8 cellular contexts compared by ENCODE assay signal in genomic region chr2:96762529-96763253, GRCh38. TPM values are rescaled to one million over a fixed set of nuclear protein-coding genes. Genes with fewer than 3 reads are reported as not detected.
DNase-seq lines count a peak whose midpoint lies in the region; TF ChIP-seq lines count a peak whose summit lies in the region.

No MANE protein-coding gene starts in this region.

- H3K4me1 ChIP-seq in ES-I3 (ENCODE audit: insufficient read depth, low read length) (peaks cover 14% of the 10 kb centered on the region), mammary epithelial cell (ENCODE audit: insufficient read depth, low read length) (peaks cover 48% of the 10 kb centered on the region)

- no peak for TF ChIP-seq POLR2A in NB4 (IDR thresholded peaks at IDR 0.05; ENCODE audit: extremely low read depth, insufficient read length)

- in situ Hi-C loops in mammary epithelial cell (cut with MboI; ENCODE audit: low sequenced_read_pairs in 2 of 2): no loop called here

- peaks cover 21% of the 10 kb centered on the region for H3K79me2 ChIP-seq in mammary epithelial cell (ENCODE audit: insufficient read depth, low read length)

- H3K27ac ChIP-seq in mammary epithelial cell (ENCODE audit: insufficient read depth, low read depth, low read length): no peak overlapping the region

- dilution Hi-C loops in mammary epithelial cell (cut with HindIII; ENCODE audit: low sequenced_read_pairs): no loop called here

- TF ChIP-seq CTCF in NB4 (IDR thresholded peaks at IDR 0.05; ENCODE audit: low read depth, low read length) (no peak), mammary epithelial cell (conservative IDR thresholded peaks at IDR 0.05 in 1 of 2, IDR thresholded peaks at IDR 0.05 in 1 of 2; ENCODE audit: extremely low read depth in 1 of 2, insufficient read depth in 1 of 2, low read depth in 1 of 2, low read length in 2 of 2) (no peak)

- H3K9me3 ChIP-seq in ES-I3 (ENCODE audit: control insufficient read depth, insufficient read depth, low read length): no peaks in the 10 kb centered on the region
- H3K9me3 ChIP-seq in mammary epithelial cell (replicated peaks; ENCODE audit: insufficient read depth, low read length): no peaks in the 10 kb centered on the region

- DNase-seq in NB4 (ENCODE audit: low read depth) (no peak), mammary epithelial cell (no peak), myocyte (ENCODE audit: low read depth) (peak; percentile 7), SK-N-DZ (ENCODE audit: low spot score) (no peak), SKM-1 treated with dmso at 0.1 percent for 144 hours (lab: John Stamatoyannopoulos, UW; ENCODE audit: unreplicated experiment) (no peak), SIG-M5 treated with dmso at 0.1 percent for 504 hours (lab: John Stamatoyannopoulos, UW; ENCODE audit: unreplicated experiment) (no peak), iPS-NIHi11 (ENCODE audit: low spot score) (no peak)

- H3K4me3 ChIP-seq in NB4 (ENCODE audit: low read depth, low read length) (peak overlapping the region; percentile 46), mammary epithelial cell (replicated peaks in 1 of 3; ENCODE audit: insufficient read depth in 1 of 3, low read depth in 2 of 3, low read length in 3 of 3) (peak overlapping the region; percentile 23 to 32 (median 31))

- 45% methylated on average over 11 of the region's 14 CpGs for WGBS in mammary epithelial cell (ENCODE audit: low coverage, missing lambda C conversion rate)

- H2AFZ ChIP-seq in mammary epithelial cell (ENCODE audit: low read depth, low read length): peak overlapping the region; percentile 16

- H4K20me1 ChIP-seq in mammary epithelial cell (ENCODE audit: insufficient read depth, low read length): no peaks in the 10 kb centered on the region

- intact Hi-C loops in mammary epithelial cell (cut with micrococcal nuclease): loop anchor here (5.0 kb wide), 2 partner anchors 55 to 95 kb away; partner anchors contain the start of genes ANKRD39 and CNNM3

- no peaks in the 10 kb centered on the region for H3K36me3 ChIP-seq in ES-I3 (ENCODE audit: insufficient read depth, low read length)
- no peaks in the 10 kb centered on the region for H3K36me3 ChIP-seq in mammary epithelial cell (ENCODE audit: insufficient read depth, low read length)

- no TSS peak for BruUV-seq in mammary epithelial cell (replicated peaks; lab: Mats Ljungman, UMichigan)

- CTCF ChIA-PET in mammary epithelial cell (lab: Charles Lee; ENCODE audit: low non-redundant PET): no interaction called here

- no peaks in the 10 kb centered on the region for H3K27me3 ChIP-seq in mammary epithelial cell (ENCODE audit: insufficient read depth, low read length)

- H3K9ac ChIP-seq in ES-I3 (ENCODE audit: low read depth, low read length) (peak overlapping the region; percentile 39; the same call in 1 of the 2 replicates), mammary epithelial cell (ENCODE audit: insufficient read depth, low read length) (no peak overlapping the region)

- peak overlapping the region; percentile 98 for H3K4me2 ChIP-seq in mammary epithelial cell (ENCODE audit: insufficient read depth, low read depth, low read length)

RNA-seq across cellular contexts. Expression of gene CNNM4, which starts 2.0 kb away (rescaled TPM):
- 1 to 10 TPM; 8.1 to 8.2 TPM for total RNA-seq in mammary epithelial cell
- 7.8 TPM for polyA plus RNA-seq in mammary epithelial cell
- 11.6 TPM for polyA minus RNA-seq in mammary epithelial cell
- total RNA-seq in myocyte: 7.5 and 15.6 TPM in 2 replicates
- 4.1 TPM for polyA plus RNA-seq in myocyte (2012)
- 5.4 and 6.8 TPM in 2 replicates for polyA plus RNA-seq in SK-N-DZ (2014; cell fraction: cytosol; rRNA removed)
- 6.0 and 6.1 TPM in 2 replicates for polyA plus RNA-seq in SK-N-DZ (2014; cell fraction: nucleus; rRNA removed)

RNA-seq across cellular contexts. Expression of gene LMAN2L, which starts 22.8 kb away (rescaled TPM):
- total RNA-seq in mammary epithelial cell (10 to 100 TPM; 15.3 to 17.3 TPM), myocyte (26.4 and 28.2 TPM in 2 replicates)
- 18.2 TPM for polyA plus RNA-seq in mammary epithelial cell
- 30.0 TPM for polyA minus RNA-seq in mammary epithelial cell
- polyA plus RNA-seq in myocyte (2012): 20.3 TPM
- polyA plus RNA-seq in SK-N-DZ (2014; cell fraction: cytosol; rRNA removed): 28.9 and 30.3 TPM in 2 replicates
- 14.8 and 18.7 TPM in 2 replicates for polyA plus RNA-seq in SK-N-DZ (2014; cell fraction: nucleus; rRNA removed)

RNA-seq across cellular contexts. Expression of gene CNNM3, which starts 53.4 kb away (rescaled TPM):
- 1 to 10 TPM; 5.7 to 5.8 TPM for total RNA-seq in mammary epithelial cell
- 5.0 TPM for polyA plus RNA-seq in mammary epithelial cell
- 5.9 TPM for polyA minus RNA-seq in mammary epithelial cell
- 5.5 and 8.7 TPM in 2 replicates for total RNA-seq in myocyte
- 15.1 TPM for polyA plus RNA-seq in myocyte (2012)
- 11.9 and 13.1 TPM in 2 replicates for polyA plus RNA-seq in SK-N-DZ (2014; cell fraction: cytosol; rRNA removed)
- polyA plus RNA-seq in SK-N-DZ (2014; cell fraction: nucleus; rRNA removed): 13.5 and 24.5 TPM in 2 replicates
